In genomic region chr1:92409946-92410345, GRCh38 we compare ENCODE assay signal across 15 cellular contexts.
"Had no signal": no experiment of that assay in that cellular context is flagged by ENCODE, and none has a peak within 500 bp of the region (broad histone marks: within the 10 kb centered on the region; RNA-seq: fewer than 3 reads in every experiment).

No MANE protein-coding gene starts in this region.

- H3K9me3 Mint-ChIP-seq: activated naive CD8-positive, alpha-beta T cell treated with anti-CD3 and anti-CD28 coated beads for 36 hours; activated T-cell treated with anti-CD3 and anti-CD28 coated beads, Interleukin-2, amount 50 U/mL, for 4 hours; stimulated activated naive CD8-positive, alpha-beta T cell treated with anti-CD3 and anti-CD28 coated beads, Interleukin-15, Interleukin-2, amounts not matched to agents 100 ng/mL and 50 ng/mL, for 24 hours had no signal

- H3K36me3 Mint-ChIP-seq: activated naive CD8-positive, alpha-beta T cell treated with anti-CD3 and anti-CD28 coated beads for 36 hours; naive thymus-derived CD8-positive, alpha-beta T cell had no signal

- H3K27ac Mint-ChIP-seq: activated CD4-positive, alpha-beta T cell treated with anti-CD3 and anti-CD28 coated beads, Interleukin-2, amount 10 ng/mL, durations not matched to agents 24 days and 14 days; activated naive CD8-positive, alpha-beta T cell treated with anti-CD3 and anti-CD28 coated beads for 36 hours; progenitor cell of endocrine pancreas; stimulated activated naive CD8-positive, alpha-beta T cell treated with anti-CD3 and anti-CD28 coated beads, Interleukin-15, Interleukin-2, amounts not matched to agents 100 ng/mL and 50 ng/mL, for 24 hours had no signal

- H3K36me3 ChIP-seq: colonic mucosa, esophagus squamous epithelium, gastrocnemius medialis, left ventricle myocardium inferior, transverse colon had no signal

- DNase-seq: amygdala, dorsolateral prefrontal cortex, esophagus squamous epithelium, gastrocnemius medialis, hippocampal formation, left ventricle myocardium inferior had no signal

- H3K4me3 Mint-ChIP-seq: activated naive CD8-positive, alpha-beta T cell treated with anti-CD3 and anti-CD28 coated beads for 36 hours; activated T-cell treated with anti-CD3 and anti-CD28 coated beads, Interleukin-2, amount 50 U/mL, for 4 hours; stimulated activated naive CD8-positive, alpha-beta T cell treated with anti-CD3 and anti-CD28 coated beads, Interleukin-15, Interleukin-2, amounts not matched to agents 100 ng/mL and 50 ng/mL, for 24 hours; T-helper 1 cell treated with Interleukin-12 subunit alpha and Interleukin-12 subunit beta and Interleukin-4 antibody, amounts not matched to agents 30 μg/mL and 1 μg/mL, for 36 hours had no signal

- H3K27me3 Mint-ChIP-seq: activated CD4-positive, alpha-beta T cell treated with anti-CD3 and anti-CD28 coated beads, Interleukin-2, amount 10 ng/mL, durations not matched to agents 24 days and 14 days; activated naive CD8-positive, alpha-beta T cell treated with anti-CD3 and anti-CD28 coated beads for 36 hours; naive thymus-derived CD8-positive, alpha-beta T cell; progenitor cell of endocrine pancreas; stimulated activated naive CD8-positive, alpha-beta T cell treated with anti-CD3 and anti-CD28 coated beads, Interleukin-15, Interleukin-2, amounts not matched to agents 100 ng/mL and 50 ng/mL, for 24 hours had no signal

- H3K4me1 ChIP-seq: colonic mucosa, gastrocnemius medialis, left ventricle myocardium inferior had no signal

- H3K27me3 ChIP-seq: colonic mucosa, dorsolateral prefrontal cortex, esophagus squamous epithelium, gastrocnemius medialis, transverse colon had no signal

- ATAC-seq: gastrocnemius medialis had no signal

- H3K9me3 ChIP-seq: colonic mucosa, esophagus squamous epithelium, gastrocnemius medialis, transverse colon had no signal

- H3K4me3 ChIP-seq: colonic mucosa, dorsolateral prefrontal cortex, esophagus squamous epithelium, gastrocnemius medialis, left ventricle myocardium inferior, transverse colon had no signal

- H3K27ac ChIP-seq: colonic mucosa, dorsolateral prefrontal cortex, esophagus squamous epithelium, gastrocnemius medialis, left ventricle myocardium inferior, transverse colon had no signal
